In the genomic region with DNA sequence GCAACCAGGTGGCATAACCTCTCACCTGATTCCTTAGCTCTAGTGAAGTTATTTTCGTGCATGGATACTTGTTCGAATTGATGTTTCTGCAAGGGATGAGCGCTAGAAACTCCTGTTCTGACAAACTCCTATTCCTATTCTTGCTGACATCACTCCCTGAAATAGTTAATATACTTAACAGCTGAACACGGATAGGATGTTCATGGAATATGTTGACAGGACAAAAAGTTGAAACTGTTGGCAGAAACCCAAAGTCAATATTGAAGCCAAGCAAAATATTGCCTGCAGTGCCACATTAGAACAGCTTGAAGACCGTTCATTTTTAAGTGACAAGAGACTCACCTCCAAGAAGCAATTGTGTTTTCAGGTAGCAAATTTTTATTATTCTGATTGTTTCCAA, we compare ENCODE assay signal across 14 cellular contexts. TPM values are rescaled to one million over a fixed set of nuclear protein-coding genes. Genes with fewer than 3 reads are reported as not detected.
DNase-seq lines count a peak whose midpoint lies in the region; ATAC-seq and TF ChIP-seq lines count a peak whose summit lies in the region.
"Had no signal": no experiment of that assay in that cellular context is flagged by ENCODE, and none has a peak within 500 bp of the region (broad histone marks: within the 10 kb centered on the region; RNA-seq: fewer than 3 reads in every experiment).

A gene (plus strand): TSS at position 287 of the 400 bp plus-strand sequence. CDS start 689 bp downstream, outside the sequence.

- peak; percentile 7 for DNase-seq in activated CD4-positive, alpha-beta T cell treated with anti-CD3 and anti-CD28 coated beads, Interleukin-2, amount 10 ng/mL, durations not matched to agents 24 days and 14 days
- DNase-seq in activated CD4-positive, alpha-beta T cell treated with anti-CD3 and anti-CD28 coated beads, Interleukin-2, amount 50 U/mL, for 4 hours = no peak
- DNase-seq in WTC11 (ENCODE audit: low spot score) = no peak
- DNase-seq in kidney glomerular epithelial cell (lab: John Stamatoyannopoulos, UW) = peak; percentile 3
- peak; percentile 67 for DNase-seq in smooth muscle cell of the brain vasculature (ENCODE audit: low read depth, low spot score)
- no peak for DNase-seq in HK-2 (ENCODE audit: unreplicated experiment)
- DNase-seq in ACHN = no peak
- DNase-seq in C1 segment of cervical spinal cord (lab: John Stamatoyannopoulos, UW) = no peak
- DNase-seq: activated CD4-positive, alpha-beta T cell treated with anti-CD3 and anti-CD28 coated beads for 1 hour; activated T-cell treated with anti-CD3 and anti-CD28 coated beads, Interleukin-2, amount 50 U/mL, for 48 hours; natural killer cell; SK-N-SH had no signal

- no peak within 1 kb of the TSS for H3K4me3 Mint-ChIP-seq in activated CD4-positive, alpha-beta T cell treated with anti-CD3 and anti-CD28 coated beads, Interleukin-2, amount 10 ng/mL, durations not matched to agents 24 days and 14 days
- H3K4me3 Mint-ChIP-seq in WTC11 = no peak within 1 kb of the TSS
- H3K4me3 Mint-ChIP-seq: natural killer cell had no signal

- no peaks in the 10 kb centered on the region for H3K36me3 Mint-ChIP-seq in activated CD4-positive, alpha-beta T cell treated with anti-CD3 and anti-CD28 coated beads, Interleukin-2, amount 10 ng/mL, durations not matched to agents 24 days and 14 days (ENCODE audit: low read depth)
- H3K36me3 Mint-ChIP-seq in WTC11 = peaks cover 48% of the 10 kb centered on the region

- in situ Hi-C loops in ACHN (cut with HindIII; ENCODE audit: low pct_ligation_motif_present, low pct_unique_long_range_greater_than_20kb, low sequenced_read_pairs) = no loop called here

- TF ChIP-seq CTCF in WTC11 (IDR thresholded peaks at IDR 0.05) = no peak

- intact Hi-C loops in activated CD4-positive, alpha-beta T cell treated with anti-CD3 and anti-CD28 coated beads, Interleukin-2, amount 10 ng/mL, durations not matched to agents 24 days and 14 days (cut with micrococcal nuclease) = no loop called here

- no peaks in the 10 kb centered on the region for H3K4me1 Mint-ChIP-seq in activated CD4-positive, alpha-beta T cell treated with anti-CD3 and anti-CD28 coated beads, Interleukin-2, amount 10 ng/mL, durations not matched to agents 24 days and 14 days
- H3K4me1 Mint-ChIP-seq in WTC11 = peaks cover 27% of the 10 kb centered on the region
- H3K4me1 Mint-ChIP-seq: natural killer cell had no signal

- no peak for ATAC-seq in WTC11
- ATAC-seq: natural killer cell had no signal

- H3K9me3 Mint-ChIP-seq in activated CD4-positive, alpha-beta T cell treated with anti-CD3 and anti-CD28 coated beads, Interleukin-2, amount 10 ng/mL, durations not matched to agents 24 days and 14 days = peaks cover 12% of the 10 kb centered on the region
- peaks cover 40% of the 10 kb centered on the region for H3K9me3 Mint-ChIP-seq in WTC11

- H3K27me3 Mint-ChIP-seq in activated CD4-positive, alpha-beta T cell treated with anti-CD3 and anti-CD28 coated beads, Interleukin-2, amount 10 ng/mL, durations not matched to agents 24 days and 14 days = no peaks in the 10 kb centered on the region
- peaks cover 15% of the 10 kb centered on the region for H3K27me3 Mint-ChIP-seq in WTC11 (ENCODE audit: low read depth)

- CTCF ChIA-PET in WTC11 (lab: Charles Lee) = interaction anchor here (1.5 kb wide), 1 partner anchor 9 kb away, joined by 3 read pairs; no protein-coding TSS in a partner anchor

- POLR2A ChIA-PET in WTC11 (lab: Charles Lee) = no interaction called here

- H3K27ac Mint-ChIP-seq in activated CD4-positive, alpha-beta T cell treated with anti-CD3 and anti-CD28 coated beads, Interleukin-2, amount 10 ng/mL, durations not matched to agents 24 days and 14 days = no peak within 1 kb of the TSS
- H3K27ac Mint-ChIP-seq in WTC11 = peak within 1 kb of the TSS; percentile 26; the same call in 1 of the 2 replicates
- H3K27ac Mint-ChIP-seq: natural killer cell had no signal

TF ChIP-seq in WTC11, 78 proteins besides CTCF, POLR2A, EP300 and RAD21:
- no peak for TF ChIP-seq ZBTB21 (CRISPR knock-in tag; IDR thresholded peaks at IDR 0.05; ENCODE audit: borderline replicate concordance)
- TF ChIP-seq, protein P1, sequence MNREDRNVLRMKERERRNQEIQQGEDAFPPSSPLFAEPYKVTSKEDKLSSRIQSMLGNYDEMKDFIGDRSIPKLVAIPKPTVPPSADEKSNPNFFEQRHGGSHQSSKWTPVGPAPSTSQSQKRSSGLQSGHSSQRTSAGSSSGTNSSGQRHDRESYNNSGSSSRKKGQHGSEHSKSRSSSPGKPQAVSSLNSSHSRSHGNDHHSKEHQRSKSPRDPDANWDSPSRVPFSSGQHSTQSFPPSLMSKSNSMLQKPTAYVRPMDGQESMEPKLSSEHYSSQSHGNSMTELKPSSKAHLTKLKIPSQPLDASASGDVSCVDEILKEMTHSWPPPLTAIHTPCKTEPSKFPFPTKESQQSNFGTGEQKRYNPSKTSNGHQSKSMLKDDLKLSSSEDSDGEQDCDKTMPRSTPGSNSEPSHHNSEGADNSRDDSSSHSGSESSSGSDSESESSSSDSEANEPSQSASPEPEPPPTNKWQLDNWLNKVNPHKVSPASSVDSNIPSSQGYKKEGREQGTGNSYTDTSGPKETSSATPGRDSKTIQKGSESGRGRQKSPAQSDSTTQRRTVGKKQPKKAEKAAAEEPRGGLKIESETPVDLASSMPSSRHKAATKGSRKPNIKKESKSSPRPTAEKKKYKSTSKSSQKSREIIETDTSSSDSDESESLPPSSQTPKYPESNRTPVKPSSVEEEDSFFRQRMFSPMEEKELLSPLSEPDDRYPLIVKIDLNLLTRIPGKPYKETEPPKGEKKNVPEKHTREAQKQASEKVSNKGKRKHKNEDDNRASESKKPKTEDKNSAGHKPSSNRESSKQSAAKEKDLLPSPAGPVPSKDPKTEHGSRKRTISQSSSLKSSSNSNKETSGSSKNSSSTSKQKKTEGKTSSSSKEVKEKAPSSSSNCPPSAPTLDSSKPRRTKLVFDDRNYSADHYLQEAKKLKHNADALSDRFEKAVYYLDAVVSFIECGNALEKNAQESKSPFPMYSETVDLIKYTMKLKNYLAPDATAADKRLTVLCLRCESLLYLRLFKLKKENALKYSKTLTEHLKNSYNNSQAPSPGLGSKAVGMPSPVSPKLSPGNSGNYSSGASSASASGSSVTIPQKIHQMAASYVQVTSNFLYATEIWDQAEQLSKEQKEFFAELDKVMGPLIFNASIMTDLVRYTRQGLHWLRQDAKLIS (CRISPR knock-in tag; IDR thresholded peaks at IDR 0.05; ENCODE audit: borderline replicate concordance) = no peak
- TF ChIP-seq, protein P2, sequence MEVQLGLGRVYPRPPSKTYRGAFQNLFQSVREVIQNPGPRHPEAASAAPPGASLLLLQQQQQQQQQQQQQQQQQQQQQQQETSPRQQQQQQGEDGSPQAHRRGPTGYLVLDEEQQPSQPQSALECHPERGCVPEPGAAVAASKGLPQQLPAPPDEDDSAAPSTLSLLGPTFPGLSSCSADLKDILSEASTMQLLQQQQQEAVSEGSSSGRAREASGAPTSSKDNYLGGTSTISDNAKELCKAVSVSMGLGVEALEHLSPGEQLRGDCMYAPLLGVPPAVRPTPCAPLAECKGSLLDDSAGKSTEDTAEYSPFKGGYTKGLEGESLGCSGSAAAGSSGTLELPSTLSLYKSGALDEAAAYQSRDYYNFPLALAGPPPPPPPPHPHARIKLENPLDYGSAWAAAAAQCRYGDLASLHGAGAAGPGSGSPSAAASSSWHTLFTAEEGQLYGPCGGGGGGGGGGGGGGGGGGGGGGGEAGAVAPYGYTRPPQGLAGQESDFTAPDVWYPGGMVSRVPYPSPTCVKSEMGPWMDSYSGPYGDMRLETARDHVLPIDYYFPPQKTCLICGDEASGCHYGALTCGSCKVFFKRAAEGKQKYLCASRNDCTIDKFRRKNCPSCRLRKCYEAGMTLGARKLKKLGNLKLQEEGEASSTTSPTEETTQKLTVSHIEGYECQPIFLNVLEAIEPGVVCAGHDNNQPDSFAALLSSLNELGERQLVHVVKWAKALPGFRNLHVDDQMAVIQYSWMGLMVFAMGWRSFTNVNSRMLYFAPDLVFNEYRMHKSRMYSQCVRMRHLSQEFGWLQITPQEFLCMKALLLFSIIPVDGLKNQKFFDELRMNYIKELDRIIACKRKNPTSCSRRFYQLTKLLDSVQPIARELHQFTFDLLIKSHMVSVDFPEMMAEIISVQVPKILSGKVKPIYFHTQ (CRISPR knock-in tag; IDR thresholded peaks at IDR 0.05) = no peak
- no peak for TF ChIP-seq OVOL2 (CRISPR knock-in tag; IDR thresholded peaks at IDR 0.05; ENCODE audit: borderline replicate concordance)
- TF ChIP-seq, protein P3, sequence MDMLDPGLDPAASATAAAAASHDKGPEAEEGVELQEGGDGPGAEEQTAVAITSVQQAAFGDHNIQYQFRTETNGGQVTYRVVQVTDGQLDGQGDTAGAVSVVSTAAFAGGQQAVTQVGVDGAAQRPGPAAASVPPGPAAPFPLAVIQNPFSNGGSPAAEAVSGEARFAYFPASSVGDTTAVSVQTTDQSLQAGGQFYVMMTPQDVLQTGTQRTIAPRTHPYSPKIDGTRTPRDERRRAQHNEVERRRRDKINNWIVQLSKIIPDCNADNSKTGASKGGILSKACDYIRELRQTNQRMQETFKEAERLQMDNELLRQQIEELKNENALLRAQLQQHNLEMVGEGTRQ (CRISPR knock-in tag; IDR thresholded peaks at IDR 0.05) = no peak

RNA-seq across cellular contexts. Expression of the gene that starts here (rescaled TPM):
- 0.09 and 0.12 TPM in 2 replicates for total RNA-seq in activated CD4-positive, alpha-beta T cell treated with anti-CD3 and anti-CD28 coated beads, Interleukin-2, amount 10 ng/mL, durations not matched to agents 24 days and 14 days
- total RNA-seq in WTC11 (2021) = 9.8 to 10.1 TPM (median 10.1 TPM) in 3 replicates
- total RNA-seq: ascending aorta, Daoy had no signal

Comparison
In these comparisons a context has a peak if more than half of its experiments do, and no peak if none do; other contexts are left out.
1. Peak in DNase-seq in activated CD4-positive, alpha-beta T cell treated with anti-CD3 and anti-CD28 coated beads, Interleukin-2, amount 10 ng/mL, durations not matched to agents 24 days and 14 days; RNA of the gene not detected or under 1 TPM.
2. DNase-seq: peak in kidney glomerular epithelial cell (single experiment) and smooth muscle cell of the brain vasculature (single experiment); none in activated CD4-positive, alpha-beta T cell treated with anti-CD3 and anti-CD28 coated beads, Interleukin-2, amount 50 U/mL, for 4 hours (0 of 2), WTC11 (single experiment), HK-2 (single experiment), ACHN (single experiment) and C1 segment of cervical spinal cord (0 of 14).